17 cellular contexts compared by ENCODE assay signal in the genomic region with DNA sequence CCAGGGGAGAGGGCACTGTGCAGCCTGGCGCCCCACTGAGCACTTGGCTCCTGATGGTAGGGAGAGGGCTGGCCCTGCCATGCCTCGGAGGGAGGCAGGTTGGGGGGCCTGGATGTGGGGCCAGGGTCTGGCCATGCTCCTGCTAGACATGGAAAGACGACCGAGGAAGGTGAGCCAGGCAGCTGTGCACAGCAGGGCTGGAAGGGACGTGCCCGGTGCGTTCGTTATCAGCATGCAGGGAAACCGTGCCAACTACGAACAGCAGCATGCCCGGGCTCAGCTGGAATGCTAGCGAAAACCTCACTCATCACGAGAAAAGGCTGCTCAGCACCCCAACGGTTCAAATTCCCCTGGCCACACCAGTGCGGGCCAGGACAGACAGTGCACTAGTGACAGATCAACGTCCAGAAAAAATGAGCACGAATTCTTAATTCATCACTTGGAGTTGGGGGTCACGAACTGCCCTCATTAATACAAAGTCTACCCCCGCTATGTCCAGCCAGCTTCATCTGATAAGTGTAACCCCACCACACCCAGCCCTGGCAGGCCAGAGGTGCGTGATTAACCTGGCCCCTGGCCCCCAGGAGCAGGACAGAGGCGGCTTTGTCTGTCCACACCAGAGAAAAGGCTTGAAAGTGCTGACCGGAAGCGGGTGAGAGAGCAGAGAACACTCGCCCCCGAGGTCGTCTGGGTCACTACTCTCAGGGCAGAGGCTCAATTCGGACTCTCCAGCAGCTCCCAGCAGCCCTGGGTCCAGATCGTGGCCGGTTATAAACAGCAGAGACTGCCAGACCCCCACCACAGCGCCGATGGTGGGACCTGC.
A peak's percentile ranks its signal among the peaks of the same experiment; 100 is the strongest.
DNase-seq lines count a peak whose midpoint lies in the region; ATAC-seq and TF ChIP-seq lines count a peak whose summit lies in the region.
"Had no signal": no experiment of that assay in that cellular context is flagged by ENCODE, and none has a peak within 500 bp of the region (broad histone marks: within the 10 kb centered on the region; RNA-seq: fewer than 3 reads in every experiment).

No MANE protein-coding gene starts in this region.

- H3K9me3 Mint-ChIP-seq in neural crest cell, result peaks cover 2% of the 10 kb centered on the region
- H3K9me3 Mint-ChIP-seq: dendritic cell treated with granulocyte-macrophage colony-stimulating factor and Interleukin-4, amounts not matched to agents 40 ng/mL and 50 ng/mL, for 4 days had no signal

- H3K4me1 Mint-ChIP-seq in neural crest cell, result peaks cover 45% of the 10 kb centered on the region

- H3K9me3 ChIP-seq in HCT116 (ENCODE audit: control insufficient read depth in 1 of 2, insufficient read depth in 1 of 2, low read depth in 1 of 2, low read length in 2 of 2), result no peaks in the 10 kb centered on the region
- H3K9me3 ChIP-seq in PC-9 (ENCODE audit: insufficient read depth, low read depth), result no peaks in the 10 kb centered on the region
- H3K9me3 ChIP-seq in OCI-LY7 (ENCODE audit: low read length), result no peaks in the 10 kb centered on the region
- H3K9me3 ChIP-seq: SJCRH30, spleen had no signal

- peaks cover 48% of the 10 kb centered on the region for H3F3A ChIP-seq in PC-9 (ENCODE audit: insufficient read depth, low read depth)

- H3K27me3 ChIP-seq in HCT116 (ENCODE audit: insufficient read depth, low read length) (no peaks in the 10 kb centered on the region), PC-9 (ENCODE audit: insufficient read depth, low read depth) (no peaks in the 10 kb centered on the region)

- peaks cover 7% of the 10 kb centered on the region for H3K27me3 Mint-ChIP-seq in neural crest cell (ENCODE audit: low read depth)

- CTCF ChIA-PET in HCT116 (lab: Charles Lee) (no interaction called here), PC-9 (lab: Charles Lee) (no interaction called here), OCI-LY7 (lab: Charles Lee; ENCODE audit: unreplicated experiment) (no interaction called here)

- TF ChIP-seq RAD21 in HCT116 (IDR thresholded peaks at IDR 0.05; ENCODE audit: low read depth), result no peak

- no peak for DNase-seq in HCT116 (ENCODE audit: low read depth, low spot score)
- DNase-seq in PC-9, result peak in 1 of 2 experiments; percentile 69
- peak; percentile 4 for DNase-seq in fibroblast of pulmonary artery (ENCODE audit: low read depth)
- peak; percentile 42 for DNase-seq in neural crest cell (ENCODE audit: low read depth, low spot score)
- DNase-seq in OCI-LY7 (ENCODE audit: low spot score), result no peak
- DNase-seq in cerebellar cortex (ENCODE audit: low spot score), result no peak
- DNase-seq: activated CD4-positive, alpha-beta T cell treated with anti-CD3 and anti-CD28 coated beads, Interleukin-2, amount 50 U/mL, for 4 hours; amniotic stem cell; NCI-H1436 treated with DMSO at 0.1 percent for 48 hours; NCI-H82; occipital lobe; SJCRH30; spleen had no signal

- no peak overlapping the region for H3K27ac Mint-ChIP-seq in neural crest cell (ENCODE audit: unreplicated experiment)
- H3K27ac Mint-ChIP-seq: B cell; dendritic cell treated with granulocyte-macrophage colony-stimulating factor and Interleukin-4, amounts not matched to agents 40 ng/mL and 50 ng/mL, for 4 days had no signal

- POLR2A ChIA-PET in HCT116 (lab: Charles Lee), result no interaction called here
- POLR2A ChIA-PET in PC-9 (lab: Charles Lee; ENCODE audit: unreplicated experiment), result interaction anchor here (0.6 kb wide), 1 partner anchor 766 kb away, joined by 4 read pairs; no protein-coding TSS in a partner anchor
- POLR2A ChIA-PET in OCI-LY7 (lab: Charles Lee), result no interaction called here

- no peak for ATAC-seq in HCT116
- no peak for ATAC-seq in HG03342 (IDR thresholded peaks at IDR 0.05; ENCODE audit: unreplicated experiment)
- ATAC-seq in GM21619 (IDR thresholded peaks at IDR 0.05; ENCODE audit: unreplicated experiment), result no peak

- no peak overlapping the region for H3K4me3 ChIP-seq in HCT116 (replicated peaks in 1 of 2; ENCODE audit: low read depth in 1 of 2, low read length in 2 of 2)
- no peak overlapping the region for H3K4me3 ChIP-seq in PC-9
- H3K4me3 ChIP-seq in fibroblast of pulmonary artery (replicated peaks; ENCODE audit: low read depth, low read length), result no peak overlapping the region
- no peak overlapping the region for H3K4me3 ChIP-seq in OCI-LY7 (ENCODE audit: low read depth, low read length, poor library complexity, severe bottlenecking)
- H3K4me3 ChIP-seq: SJCRH30, spleen had no signal

- H3K36me3 ChIP-seq in HCT116 (ENCODE audit: control insufficient read depth in 1 of 2, insufficient read depth in 2 of 2, low read length in 2 of 2) (no peaks in the 10 kb centered on the region), PC-9 (ENCODE audit: low read depth) (no peaks in the 10 kb centered on the region), OCI-LY7 (ENCODE audit: insufficient read depth, low read length) (no peaks in the 10 kb centered on the region)
- H3K36me3 ChIP-seq: SJCRH30, spleen had no signal

- no peaks in the 10 kb centered on the region for H3K79me2 ChIP-seq in HCT116 (ENCODE audit: insufficient read depth, low read length)
- H3K79me2 ChIP-seq in PC-9 (ENCODE audit: low read depth), result peaks cover 61% of the 10 kb centered on the region
- H3K79me2 ChIP-seq in OCI-LY7 (ENCODE audit: insufficient read depth, low read depth, low read length), result no peaks in the 10 kb centered on the region

- H3K27ac ChIP-seq in HCT116 (ENCODE audit: low read depth, low read length) (no peak overlapping the region), PC-9 (peak overlapping the region; percentile 96), OCI-LY7 (ENCODE audit: low read depth, low read length, poor library complexity, severe bottlenecking) (no peak overlapping the region)
- H3K27ac ChIP-seq: SJCRH30, spleen had no signal

- intact Hi-C loops in HCT116 (cut with micrococcal nuclease) (loop anchor here (10.0 kb wide), 1 partner anchor 82 kb away; the partner anchor contains the start of gene CELSR1), PC-9 (cut with micrococcal nuclease; ENCODE audit: unreplicated experiment) (loop anchor here (2.0 kb wide), 1 partner anchor 76 kb away; no protein-coding TSS in a partner anchor), OCI-LY7 (cut with micrococcal nuclease; ENCODE audit: unreplicated experiment) (no loop called here)

- RAD21 ChIA-PET in HCT116 (lab: Charles Lee; ENCODE audit: low non-redundant PET in 1 of 2, low total read pairs in 2 of 2, uncharacterized antibody in 2 of 2, unreplicated experiment in 2 of 2), result no interaction called here

- H3K9ac ChIP-seq in HCT116 (ENCODE audit: low read length), result no peak overlapping the region

- H3K4me1 ChIP-seq in HCT116 (ENCODE audit: control insufficient read depth in 1 of 2, insufficient read depth in 2 of 2, low read length in 2 of 2) (peaks cover 17 to 75% of the 10 kb centered on the region in 2 experiments), PC-9 (replicated peaks; ENCODE audit: insufficient read depth) (peaks cover 87% of the 10 kb centered on the region), OCI-LY7 (ENCODE audit: insufficient read depth, low read length, poor library complexity, severe bottlenecking) (no peaks in the 10 kb centered on the region)
- H3K4me1 ChIP-seq: SJCRH30, spleen had no signal

- BruUV-seq in HCT116 (replicated peaks; lab: Mats Ljungman, UMichigan), result no TSS peak
- BruUV-seq in PC-9 (replicated peaks; lab: Mats Ljungman, UMichigan), result no TSS peak
- BruUV-seq in OCI-LY7 (replicated peaks; lab: Mats Ljungman, UMichigan), result no TSS peak

- no peak for TF ChIP-seq POLR2A in HCT116 (IDR thresholded peaks at IDR 0.05; ENCODE audit: borderline replicate concordance, extremely low read depth, insufficient read depth, insufficient read length)

- H4K20me1 ChIP-seq in HCT116 (ENCODE audit: insufficient read depth), result no peaks in the 10 kb centered on the region
- no peaks in the 10 kb centered on the region for H4K20me1 ChIP-seq in PC-9 (ENCODE audit: insufficient read depth)
- no peaks in the 10 kb centered on the region for H4K20me1 ChIP-seq in OCI-LY7 (ENCODE audit: insufficient read depth, low read length)

- H3K4me3 Mint-ChIP-seq in neural crest cell, result peak overlapping the region; percentile 70
- H3K4me3 Mint-ChIP-seq: B cell; dendritic cell treated with granulocyte-macrophage colony-stimulating factor and Interleukin-4, amounts not matched to agents 40 ng/mL and 50 ng/mL, for 4 days had no signal

- no peak for TF ChIP-seq CTCF in HCT116 (IDR thresholded peaks at IDR 0.05 in 2 of 3, conservative IDR thresholded peaks at IDR 0.05 in 1 of 3; ENCODE audit: borderline replicate concordance in 1 of 3, insufficient read depth in 1 of 3, low read depth in 2 of 3, low read length in 2 of 3)
- TF ChIP-seq CTCF in PC-9 (conservative IDR thresholded peaks at IDR 0.05), result no peak
- no peak for TF ChIP-seq CTCF in fibroblast of pulmonary artery (IDR thresholded peaks at IDR 0.05; ENCODE audit: low read length, missing control alignments)
- TF ChIP-seq CTCF in neural crest cell (conservative IDR thresholded peaks at IDR 0.05), result no peak
- no peak for TF ChIP-seq CTCF in OCI-LY7 (conservative IDR thresholded peaks at IDR 0.05; ENCODE audit: low read length)

- H3K9me2 ChIP-seq in HCT116 (ENCODE audit: insufficient read depth) (no peaks in the 10 kb centered on the region), PC-9 (ENCODE audit: insufficient read depth) (no peaks in the 10 kb centered on the region), OCI-LY7 (ENCODE audit: insufficient read depth, low read length) (no peaks in the 10 kb centered on the region)

- peak overlapping the region; percentile 7; the same call in 1 of the 2 replicates for H3K4me2 ChIP-seq in HCT116 (ENCODE audit: low read length)
- 0 out of 2 replicates have a peak overlapping the region, but pooled peaks have one; percentile 70 for H3K4me2 ChIP-seq in PC-9
- no peak overlapping the region for H3K4me2 ChIP-seq in OCI-LY7 (ENCODE audit: low read length)

- no peaks in the 10 kb centered on the region for H3K36me3 Mint-ChIP-seq in neural crest cell (ENCODE audit: low read depth)

- no peak overlapping the region for H2AFZ ChIP-seq in HCT116 (ENCODE audit: low read depth, low read length, poor library complexity, severe bottlenecking)
- no peak overlapping the region for H2AFZ ChIP-seq in PC-9
- no peak overlapping the region for H2AFZ ChIP-seq in OCI-LY7 (ENCODE audit: low read length)

TF ChIP-seq in HCT116, 20 proteins besides CTCF, POLR2A, EP300 and RAD21:
- TF ChIP-seq EZH2 (IDR thresholded peaks at IDR 0.05), result no peak
- TF ChIP-seq JUND (IDR thresholded peaks at IDR 0.05), result no peak
- TF ChIP-seq ELF1 (IDR thresholded peaks at IDR 0.05; ENCODE audit: borderline replicate concordance, low read depth), result no peak
- no peak for TF ChIP-seq SRF (IDR thresholded peaks at IDR 0.05; ENCODE audit: low read depth)
- TF ChIP-seq SP1 (IDR thresholded peaks at IDR 0.05; ENCODE audit: low read depth), result no peak
- no peak for TF ChIP-seq SIN3A (IDR thresholded peaks at IDR 0.05; ENCODE audit: low read depth)
TF ChIP-seq in HCT116: peak in this region for 0.

Comparison
In these comparisons a context has a peak if more than half of its experiments do, and no peak if none do; other contexts are left out.
1. DNase-seq: peak in fibroblast of pulmonary artery (single experiment) and neural crest cell (single experiment); none in HCT116 (single experiment), OCI-LY7 (single experiment) and cerebellar cortex (single experiment).